In genomic region chr6:159971341-159972178, GRCh38 we compare ENCODE assay signal across 1 cellular context.
TF ChIP-seq lines count a peak whose summit lies in the region.

No MANE protein-coding gene starts in this region.

TF ChIP-seq in GM12878, 131 proteins besides CTCF, POLR2A, EP300 and RAD21:
- TF ChIP-seq EZH2 (IDR thresholded peaks at IDR 0.05; ENCODE audit: borderline replicate concordance, control insufficient read depth, low read depth, low read length) = no peak
- TF ChIP-seq ATF2 (IDR thresholded peaks at IDR 0.05; ENCODE audit: low read length) = no peak
- TF ChIP-seq IRF5 (IDR thresholded peaks at IDR 0.05; ENCODE audit: borderline replicate concordance) = no peak
- no peak for TF ChIP-seq ZBTB4 (CRISPR knock-in tag; IDR thresholded peaks at IDR 0.05)
- no peak for TF ChIP-seq FOS (IDR thresholded peaks at IDR 0.05; ENCODE audit: borderline replicate concordance, extremely low read depth, insufficient read length)
- no peak for TF ChIP-seq TAF1 (IDR thresholded peaks at IDR 0.05; ENCODE audit: borderline replicate concordance, low read depth, low read length)
- no peak for TF ChIP-seq TARDBP (IDR thresholded peaks at IDR 0.05; ENCODE audit: borderline replicate concordance)
- no peak for TF ChIP-seq DPF2 (IDR thresholded peaks at IDR 0.05)
- no peak for TF ChIP-seq STAT1 (conservative IDR thresholded peaks at IDR 0.05)
- no peak for TF ChIP-seq NFXL1 (IDR thresholded peaks at IDR 0.05; ENCODE audit: borderline replicate concordance)
- no peak for TF ChIP-seq LARP7 (IDR thresholded peaks at IDR 0.05)
- no peak for TF ChIP-seq RB1 (IDR thresholded peaks at IDR 0.05; ENCODE audit: borderline replicate concordance)
- TF ChIP-seq JUNB (IDR thresholded peaks at IDR 0.05) = no peak
- TF ChIP-seq RCOR1 (conservative IDR thresholded peaks at IDR 0.05; ENCODE audit: low read depth, low read length) = no peak
